In the genomic region with DNA sequence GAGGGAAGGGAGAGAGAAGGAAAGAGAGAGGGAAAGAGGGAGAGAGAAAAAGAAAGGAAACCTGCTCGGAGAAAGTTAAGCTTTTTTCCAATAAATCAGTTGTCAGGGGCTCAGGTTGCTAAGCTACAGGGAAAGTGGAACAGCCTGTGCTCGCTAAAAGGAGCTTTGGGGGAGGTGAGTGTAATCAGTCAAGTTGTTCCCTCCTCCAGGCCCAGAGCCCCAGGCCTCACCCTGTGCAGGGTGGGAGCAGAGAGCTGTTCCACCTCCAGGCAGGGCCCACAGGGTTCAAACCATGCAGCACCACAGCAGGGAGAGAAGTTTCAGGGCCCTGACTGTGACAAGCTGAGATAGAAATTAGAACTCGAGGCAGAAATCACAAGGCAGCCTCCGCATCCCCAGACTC, we compare ENCODE assay signal across 15 cellular contexts. TPM values are rescaled to one million over a fixed set of nuclear protein-coding genes. Genes with fewer than 3 reads are reported as not detected.
DNase-seq lines count a peak whose midpoint lies in the region; ATAC-seq, FAIRE-seq and TF ChIP-seq lines count a peak whose summit lies in the region.
"Had no signal": no experiment of that assay in that cellular context is flagged by ENCODE, and none has a peak within 500 bp of the region (broad histone marks: within the 10 kb centered on the region; RNA-seq: fewer than 3 reads in every experiment).

No MANE protein-coding gene starts in this region.

- H3K4me2 ChIP-seq in hepatocyte = peak overlapping the region; percentile 68
- H3K4me2 ChIP-seq: SK-N-SH had no signal

- no peak overlapping the region for H3K4me3 ChIP-seq in Caco-2 (ENCODE audit: low read depth, low read length)
- no peak overlapping the region for H3K4me3 ChIP-seq in hepatocyte
- H3K4me3 ChIP-seq in pancreas = no peak overlapping the region
- H3K4me3 ChIP-seq: colonic mucosa, suprapubic skin had no signal

- H3K27me3 ChIP-seq in Caco-2 (replicated peaks; ENCODE audit: control insufficient read depth, insufficient read depth, low read length) (no peaks in the 10 kb centered on the region), hepatocyte (no peaks in the 10 kb centered on the region), pancreas (no peaks in the 10 kb centered on the region)
- H3K27me3 ChIP-seq: colonic mucosa, suprapubic skin had no signal

- H3K27ac Mint-ChIP-seq in Caco-2 (ENCODE audit: unreplicated experiment) = peak overlapping the region; percentile 10
- H3K27ac Mint-ChIP-seq in activated naive CD8-positive, alpha-beta T cell treated with anti-CD3 and anti-CD28 coated beads for 36 hours = no peak overlapping the region
- H3K27ac Mint-ChIP-seq: activated naive CD8-positive, alpha-beta T cell treated with anti-CD3 and anti-CD28 coated beads, Interleukin-2, amount 10 ng/mL, durations not matched to agents 7 days and 5 days had no signal

- POLR2A ChIA-PET in Caco-2 (lab: Charles Lee) = no interaction called here

- no peak for DNase-seq in Caco-2
- DNase-seq in hepatocyte (ENCODE audit: low spot score) = peak; percentile 41
- DNase-seq in pancreas = no peak
- no peak for DNase-seq in NOMO-1 (lab: John Stamatoyannopoulos, UW; ENCODE audit: unreplicated experiment in 2 of 2)
- no peak for DNase-seq in ecto neural progenitor cell (ENCODE audit: low spot score)
- DNase-seq in activated naive CD8-positive, alpha-beta T cell treated with anti-CD3 and anti-CD28 coated beads for 36 hours = no peak
- DNase-seq in pons (ENCODE audit: low spot score) = no peak
- DNase-seq: activated naive CD8-positive, alpha-beta T cell treated with anti-CD3 and anti-CD28 coated beads, Interleukin-2, amount 10 ng/mL, durations not matched to agents 7 days and 5 days; colonic mucosa; DMS53; NCI-H2171 treated with DMSO at 0.1 percent for 48 hours; SK-N-SH; stimulated activated CD4-positive, alpha-beta T cell treated with anti-CD3 and anti-CD28 coated beads, Interleukin-12 subunit alpha, Interleukin-12 subunit beta, amount 100 ng/mL, for 4 hours had no signal

- H3K9me2 ChIP-seq in hepatocyte (replicated peaks; ENCODE audit: insufficient read depth) = no peaks in the 10 kb centered on the region
- H3K9me2 ChIP-seq: SK-N-SH had no signal

- H3K36me3 ChIP-seq in Caco-2 (ENCODE audit: control insufficient read depth, insufficient read depth, low read length) = no peaks in the 10 kb centered on the region
- no peaks in the 10 kb centered on the region for H3K36me3 ChIP-seq in hepatocyte (replicated peaks; ENCODE audit: insufficient read depth, low read depth)
- H3K36me3 ChIP-seq in pancreas = no peaks in the 10 kb centered on the region
- H3K36me3 ChIP-seq: colonic mucosa, suprapubic skin had no signal

- peaks cover 21% of the 10 kb centered on the region for H3K4me1 Mint-ChIP-seq in Caco-2 (ENCODE audit: low read depth, unreplicated experiment)
- H3K4me1 Mint-ChIP-seq in activated naive CD8-positive, alpha-beta T cell treated with anti-CD3 and anti-CD28 coated beads for 36 hours = no peaks in the 10 kb centered on the region
- H3K4me1 Mint-ChIP-seq: activated naive CD8-positive, alpha-beta T cell treated with anti-CD3 and anti-CD28 coated beads, Interleukin-2, amount 10 ng/mL, durations not matched to agents 7 days and 5 days had no signal

- no peaks in the 10 kb centered on the region for H3K27me3 Mint-ChIP-seq in Caco-2 (ENCODE audit: insufficient read depth, unreplicated experiment)
- no peaks in the 10 kb centered on the region for H3K27me3 Mint-ChIP-seq in activated naive CD8-positive, alpha-beta T cell treated with anti-CD3 and anti-CD28 coated beads for 36 hours

- no peak for FAIRE-seq in pancreas (lab: Jason Lieb, UNC)

- H3K27ac ChIP-seq in hepatocyte = peak overlapping the region; percentile 63
- H3K27ac ChIP-seq in pancreas = peak overlapping the region in 1 of 4 donors; percentile 0
- H3K27ac ChIP-seq: colonic mucosa, suprapubic skin had no signal

- H3K9me3 ChIP-seq in Caco-2 (no peaks in the 10 kb centered on the region), hepatocyte (ENCODE audit: low read depth) (no peaks in the 10 kb centered on the region), pancreas (no peaks in the 10 kb centered on the region)
- H3K9me3 ChIP-seq: colonic mucosa, SK-N-SH, suprapubic skin had no signal

- BruUV-seq in Caco-2 (replicated peaks; lab: Mats Ljungman, UMichigan) = no TSS peak

- H4K20me1 ChIP-seq in hepatocyte (ENCODE audit: insufficient read depth, poor library complexity, severe bottlenecking) = no peaks in the 10 kb centered on the region

- TF ChIP-seq CTCF in Caco-2 (IDR thresholded peaks at IDR 0.05; ENCODE audit: insufficient read depth in 1 of 2, low read depth in 1 of 2, low read length in 1 of 2, severe bottlenecking in 1 of 2, unreplicated experiment in 1 of 2) (no peak), hepatocyte (IDR thresholded peaks at IDR 0.05; ENCODE audit: poor library complexity) (no peak), pancreas (IDR thresholded peaks at IDR 0.05) (no peak)

- H3K4me3 Mint-ChIP-seq in Caco-2 (ENCODE audit: unreplicated experiment) = no peak overlapping the region
- no peak overlapping the region for H3K4me3 Mint-ChIP-seq in activated naive CD8-positive, alpha-beta T cell treated with anti-CD3 and anti-CD28 coated beads for 36 hours
- H3K4me3 Mint-ChIP-seq: activated naive CD8-positive, alpha-beta T cell treated with anti-CD3 and anti-CD28 coated beads, Interleukin-2, amount 10 ng/mL, durations not matched to agents 7 days and 5 days had no signal

- intact Hi-C loops in Caco-2 (cut with micrococcal nuclease; ENCODE audit: unreplicated experiment) = no loop called here
- intact Hi-C loops in pancreas (cut with DNase I) = no loop called here

- peak overlapping the region; percentile 46 for H2AFZ ChIP-seq in hepatocyte

- peaks cover 19% of the 10 kb centered on the region for H3K4me1 ChIP-seq in Caco-2
- peaks cover 30% of the 10 kb centered on the region for H3K4me1 ChIP-seq in hepatocyte (ENCODE audit: insufficient read depth)
- H3K4me1 ChIP-seq in pancreas = no peaks in the 10 kb centered on the region
- H3K4me1 ChIP-seq: colonic mucosa, suprapubic skin had no signal

- no peaks in the 10 kb centered on the region for H3K9me3 Mint-ChIP-seq in Caco-2 (ENCODE audit: unreplicated experiment)
- H3K9me3 Mint-ChIP-seq in activated naive CD8-positive, alpha-beta T cell treated with anti-CD3 and anti-CD28 coated beads for 36 hours = no peaks in the 10 kb centered on the region
- H3K9me3 Mint-ChIP-seq: activated naive CD8-positive, alpha-beta T cell treated with anti-CD3 and anti-CD28 coated beads, Interleukin-2, amount 10 ng/mL, durations not matched to agents 7 days and 5 days had no signal

- WGBS in hepatocyte (ENCODE audit: low lambda C conversion rate, missing lambda C conversion rate) = 45% methylated on average over 4 of the region's 4 CpGs
- WGBS in pancreas, 2 donors = 57 to 68% methylated on average over 4 of the region's 4 CpGs

- ATAC-seq in pancreas = peak; percentile 33 to 77 (median 62)

- CTCF ChIA-PET in Caco-2 (lab: Charles Lee) = interaction anchor here (0.9 to 1.2 kb wide), 2 partner anchors 32 to 74 kb away, joined by 3 to 5 read pairs; no protein-coding TSS in a partner anchor

- no peaks in the 10 kb centered on the region for H3K79me2 ChIP-seq in hepatocyte

- H3K36me3 Mint-ChIP-seq in Caco-2 (ENCODE audit: insufficient read depth, unreplicated experiment) = no peaks in the 10 kb centered on the region
- H3K36me3 Mint-ChIP-seq in activated naive CD8-positive, alpha-beta T cell treated with anti-CD3 and anti-CD28 coated beads for 36 hours = no peaks in the 10 kb centered on the region
- H3K36me3 Mint-ChIP-seq: activated naive CD8-positive, alpha-beta T cell treated with anti-CD3 and anti-CD28 coated beads, Interleukin-2, amount 10 ng/mL, durations not matched to agents 7 days and 5 days had no signal

TF ChIP-seq in PFSK-1, 5 proteins besides CTCF, POLR2A, EP300 and RAD21:
- TF ChIP-seq SIN3A (IDR thresholded peaks at IDR 0.05; ENCODE audit: borderline replicate concordance, insufficient read depth, low read length) (no peak), POLR2AphosphoS5 (IDR thresholded peaks at IDR 0.05; ENCODE audit: low read depth, low read length) (no peak), TAF1 (IDR thresholded peaks at IDR 0.05; ENCODE audit: borderline replicate concordance, insufficient read depth, low read length) (peak; percentile 33; the same call in 1 of the 2 replicates), FOXP2 (optimal IDR thresholded peaks at IDR 0.05; ENCODE audit: borderline replicate concordance, extremely low read depth, extremely low read length, insufficient read depth) (peak; percentile 19)
- TF ChIP-seq, protein P1, sequence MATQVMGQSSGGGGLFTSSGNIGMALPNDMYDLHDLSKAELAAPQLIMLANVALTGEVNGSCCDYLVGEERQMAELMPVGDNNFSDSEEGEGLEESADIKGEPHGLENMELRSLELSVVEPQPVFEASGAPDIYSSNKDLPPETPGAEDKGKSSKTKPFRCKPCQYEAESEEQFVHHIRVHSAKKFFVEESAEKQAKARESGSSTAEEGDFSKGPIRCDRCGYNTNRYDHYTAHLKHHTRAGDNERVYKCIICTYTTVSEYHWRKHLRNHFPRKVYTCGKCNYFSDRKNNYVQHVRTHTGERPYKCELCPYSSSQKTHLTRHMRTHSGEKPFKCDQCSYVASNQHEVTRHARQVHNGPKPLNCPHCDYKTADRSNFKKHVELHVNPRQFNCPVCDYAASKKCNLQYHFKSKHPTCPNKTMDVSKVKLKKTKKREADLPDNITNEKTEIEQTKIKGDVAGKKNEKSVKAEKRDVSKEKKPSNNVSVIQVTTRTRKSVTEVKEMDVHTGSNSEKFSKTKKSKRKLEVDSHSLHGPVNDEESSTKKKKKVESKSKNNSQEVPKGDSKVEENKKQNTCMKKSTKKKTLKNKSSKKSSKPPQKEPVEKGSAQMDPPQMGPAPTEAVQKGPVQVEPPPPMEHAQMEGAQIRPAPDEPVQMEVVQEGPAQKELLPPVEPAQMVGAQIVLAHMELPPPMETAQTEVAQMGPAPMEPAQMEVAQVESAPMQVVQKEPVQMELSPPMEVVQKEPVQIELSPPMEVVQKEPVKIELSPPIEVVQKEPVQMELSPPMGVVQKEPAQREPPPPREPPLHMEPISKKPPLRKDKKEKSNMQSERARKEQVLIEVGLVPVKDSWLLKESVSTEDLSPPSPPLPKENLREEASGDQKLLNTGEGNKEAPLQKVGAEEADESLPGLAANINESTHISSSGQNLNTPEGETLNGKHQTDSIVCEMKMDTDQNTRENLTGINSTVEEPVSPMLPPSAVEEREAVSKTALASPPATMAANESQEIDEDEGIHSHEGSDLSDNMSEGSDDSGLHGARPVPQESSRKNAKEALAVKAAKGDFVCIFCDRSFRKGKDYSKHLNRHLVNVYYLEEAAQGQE (IDR thresholded peaks at IDR 0.05; ENCODE audit: insufficient read depth in 1 of 2, low read depth in 2 of 2, low read length in 2 of 2) = no peak

RNA-seq across cellular contexts. Expression of a gene that starts 56.4 kb away (rescaled TPM):
- total RNA-seq in Caco-2 (2022) (185 and 190 TPM in 2 replicates), hepatocyte (250 and 269 TPM in 2 replicates), pancreas (100 to 1,000 TPM in 3 of 6 donors, 10 to 100 TPM in 3; 78.4 to 205 (median 98.7) TPM)
- polyA plus RNA-seq in PFSK-1 (2012; ENCODE audit: insufficient read length, low read depth) = 166 TPM
- polyA plus RNA-seq in hepatocyte (157 and 161 TPM in 2 replicates), pancreas (10 to 100 TPM; 33.2 to 50.3 TPM)
- 100 to 1,000 TPM; 229 to 232 TPM for total RNA-seq in activated naive CD8-positive, alpha-beta T cell treated with anti-CD3 and anti-CD28 coated beads for 36 hours
